In the genomic region with DNA sequence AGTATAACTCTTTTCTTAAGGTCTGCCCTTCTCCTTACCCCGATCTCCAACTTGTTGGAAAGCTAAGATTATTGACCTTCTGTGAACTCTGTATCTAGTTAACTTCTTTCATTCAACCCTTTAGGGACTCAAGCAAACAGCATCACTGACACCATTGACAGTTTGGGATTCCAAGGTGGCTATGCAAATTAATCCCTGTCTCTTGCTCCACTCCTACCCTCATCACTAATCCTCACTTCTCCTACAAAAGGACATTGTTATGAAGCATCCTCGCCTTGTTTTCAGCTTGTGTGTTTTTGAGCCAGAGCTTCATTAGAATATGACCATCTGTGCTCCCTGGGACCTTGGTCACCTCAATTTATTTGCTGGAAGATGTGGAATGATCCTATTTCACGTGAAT, we compare ENCODE assay signal across 30 cellular contexts.
"Had no signal": no experiment of that assay in that cellular context is flagged by ENCODE, and none has a peak within 500 bp of the region (broad histone marks: within the 10 kb centered on the region; RNA-seq: fewer than 3 reads in every experiment).

No MANE protein-coding gene starts in this region.

- DNase-seq: activated CD4-positive, alpha-beta T cell treated with anti-CD3 and anti-CD28 coated beads, Interleukin-2, amount 10 ng/mL, durations not matched to agents 24 days and 14 days; activated CD4-positive, alpha-beta T cell treated with anti-CD3 and anti-CD28 coated beads, Interleukin-2, amount 50 U/mL, for 4 hours; activated CD8-positive, alpha-beta T cell treated with anti-CD3 and anti-CD28 coated beads for 36 hours; activated effector memory CD4-positive, alpha-beta T cell treated with anti-CD3 and anti-CD28 coated beads, Interleukin-2, amount 50 U/mL, for 16 hours; activated naive CD4-positive, alpha-beta T cell; activated naive CD4-positive, alpha-beta T cell treated with anti-CD3 and anti-CD28 coated beads, Interleukin-2, amount 50 U/mL, for 16 hours; activated naive CD8-positive, alpha-beta T cell treated with anti-CD3 and anti-CD28 coated beads for 36 hours; activated T-cell treated with anti-CD3 and anti-CD28 coated beads, Interleukin-2, amount 50 U/mL, for 1 hour; activated T-cell treated with anti-CD3 and anti-CD28 coated beads, Interleukin-2, amount 50 U/mL, for 72 hours; amniotic stem cell; aorta; brain microvascular endothelial cell; central memory CD4-positive, alpha-beta T cell; MM.1S; MV-4-11; NCI-H1092; NCI-H146; NCI-H187; NCI-H2029 treated with DMSO at 0.1 percent for 48 hours; NCI-H2107; NCI-H2171; NCI-H510A; NCI-H526; NCI-H748 treated with DMSO at 0.1 percent for 48 hours; NK-92 treated with Interleukin-12 subunit alpha and Interleukin-12 subunit beta, amount 100 ng/mL, for 24 hours; PC-9; Right ventricle myocardium superior; T1000; WERI-Rb-1 had no signal

- H3K36me3 Mint-ChIP-seq: activated naive CD8-positive, alpha-beta T cell treated with anti-CD3 and anti-CD28 coated beads for 36 hours had no signal

- H2AFZ ChIP-seq: PC-9 had no signal

- H3K27ac Mint-ChIP-seq: activated CD4-positive, alpha-beta T cell treated with anti-CD3 and anti-CD28 coated beads, Interleukin-2, amount 10 ng/mL, durations not matched to agents 24 days and 14 days; activated CD8-positive, alpha-beta T cell treated with anti-CD3 and anti-CD28 coated beads for 36 hours; activated naive CD8-positive, alpha-beta T cell treated with anti-CD3 and anti-CD28 coated beads for 36 hours; activated T-cell treated with anti-CD3 and anti-CD28 coated beads, Interleukin-2, amount 50 U/mL, for 72 hours; activated T-helper 17 cell treated with anti-CD3 and anti-CD28 coated beads, Interleukin-2, amount 50 U/mL, for 72 hours had no signal

- H3K4me3 ChIP-seq: PC-9 had no signal

- H3K27me3 ChIP-seq: brain microvascular endothelial cell had no signal

- H3K27me3 Mint-ChIP-seq: activated CD8-positive, alpha-beta T cell treated with anti-CD3 and anti-CD28 coated beads for 36 hours; activated naive CD8-positive, alpha-beta T cell treated with anti-CD3 and anti-CD28 coated beads for 36 hours; activated T-helper 17 cell treated with anti-CD3 and anti-CD28 coated beads, Interleukin-2, amount 50 U/mL, for 72 hours had no signal

- H3K9me3 Mint-ChIP-seq: activated CD4-positive, alpha-beta T cell treated with anti-CD3 and anti-CD28 coated beads, Interleukin-2, amount 10 ng/mL, durations not matched to agents 24 days and 14 days; activated CD8-positive, alpha-beta T cell treated with anti-CD3 and anti-CD28 coated beads for 36 hours; activated naive CD8-positive, alpha-beta T cell treated with anti-CD3 and anti-CD28 coated beads for 36 hours; activated T-cell treated with anti-CD3 and anti-CD28 coated beads, Interleukin-2, amount 50 U/mL, for 72 hours; activated T-helper 17 cell treated with anti-CD3 and anti-CD28 coated beads, Interleukin-2, amount 50 U/mL, for 72 hours had no signal

- ATAC-seq: activated CD8-positive, alpha-beta T cell treated with anti-CD3 and anti-CD28 coated beads for 36 hours; activated T-cell treated with anti-CD3 and anti-CD28 coated beads, Interleukin-2, amount 50 U/mL, for 72 hours; activated T-helper 17 cell treated with anti-CD3 and anti-CD28 coated beads, Interleukin-2, amount 50 U/mL, for 72 hours had no signal

- H3K4me2 ChIP-seq: PC-9 had no signal

- H3K27ac ChIP-seq: brain microvascular endothelial cell, PC-9, WERI-Rb-1 had no signal

- H3K4me1 Mint-ChIP-seq: activated CD4-positive, alpha-beta T cell treated with anti-CD3 and anti-CD28 coated beads, Interleukin-2, amount 10 ng/mL, durations not matched to agents 24 days and 14 days; activated naive CD8-positive, alpha-beta T cell treated with anti-CD3 and anti-CD28 coated beads for 36 hours; activated T-helper 17 cell treated with anti-CD3 and anti-CD28 coated beads, Interleukin-2, amount 50 U/mL, for 72 hours had no signal

- H3K4me3 Mint-ChIP-seq: activated CD4-positive, alpha-beta T cell treated with anti-CD3 and anti-CD28 coated beads, Interleukin-2, amount 10 ng/mL, durations not matched to agents 24 days and 14 days; activated CD8-positive, alpha-beta T cell treated with anti-CD3 and anti-CD28 coated beads for 36 hours; activated naive CD8-positive, alpha-beta T cell treated with anti-CD3 and anti-CD28 coated beads for 36 hours; activated T-cell treated with anti-CD3 and anti-CD28 coated beads, Interleukin-2, amount 50 U/mL, for 72 hours; activated T-helper 17 cell treated with anti-CD3 and anti-CD28 coated beads, Interleukin-2, amount 50 U/mL, for 72 hours had no signal

- H3K36me3 ChIP-seq: brain microvascular endothelial cell, WERI-Rb-1 had no signal
